17 cellular contexts compared by ENCODE assay signal in genomic region chr6:751765-752164, GRCh38. TPM values are rescaled to one million over a fixed set of nuclear protein-coding genes. Genes with fewer than 3 reads are reported as not detected.
DNase-seq lines count a peak whose midpoint lies in the region; ATAC-seq, FAIRE-seq and TF ChIP-seq lines count a peak whose summit lies in the region.
"Had no signal": no experiment of that assay in that cellular context is flagged by ENCODE, and none has a peak within 500 bp of the region (broad histone marks: within the 10 kb centered on the region; RNA-seq: fewer than 3 reads in every experiment).

No MANE protein-coding gene starts in this region.

- H3K4me1 ChIP-seq in HepG2 (ENCODE audit: insufficient read depth, low read length) (peaks cover 9% of the 10 kb centered on the region), right lobe of liver (peaks cover 0 to 10% (median 0%) of the 10 kb centered on the region in 4 donors), K562 (replicated peaks in 1 of 2; ENCODE audit: control insufficient read depth in 2 of 2, insufficient read depth in 2 of 2, low read length in 2 of 2) (no peaks in the 10 kb centered on the region)
- H3K4me1 ChIP-seq: BLaER1 had no signal

- 39% methylated on average over 4 of the region's 4 CpGs for WGBS in HepG2 (ENCODE audit: low lambda C conversion rate)
- 60% methylated on average over 4 of the region's 4 CpGs for WGBS in right lobe of liver (ENCODE audit: insufficient coverage, low coverage, low lambda C conversion rate, missing lambda C conversion rate)
- WGBS in K562 (ENCODE audit: insufficient coverage, low coverage, missing lambda C conversion rate): 2% methylated on average over 4 of the region's 4 CpGs

- H3K27ac ChIP-seq in HepG2 (ENCODE audit: extremely low read length, insufficient read depth, low read length) (no peak overlapping the region), right lobe of liver (no peak overlapping the region), K562 (ENCODE audit: extremely low read depth, low read depth, low read length) (no peak overlapping the region), WERI-Rb-1 (no peak overlapping the region)
- H3K27ac ChIP-seq: 22Rv1, BLaER1 had no signal

- H3K36me3 ChIP-seq in HepG2 (replicated peaks in 1 of 2; ENCODE audit: control insufficient read depth in 1 of 2, insufficient read depth in 2 of 2, low read length in 2 of 2): no peaks in the 10 kb centered on the region; a peak in 1 of 5 replicates
- no peaks in the 10 kb centered on the region for H3K36me3 ChIP-seq in right lobe of liver
- H3K36me3 ChIP-seq in K562 (ENCODE audit: control insufficient read depth, insufficient read depth, low read length): no peaks in the 10 kb centered on the region
- no peaks in the 10 kb centered on the region for H3K36me3 ChIP-seq in WERI-Rb-1
- H3K36me3 ChIP-seq: BLaER1 had no signal

- TF ChIP-seq EP300 in HepG2 (IDR thresholded peaks at IDR 0.05; ENCODE audit: low read depth in 2 of 2, low read length in 2 of 2) (no peak), HepG2 (CRISPR knock-in tag; IDR thresholded peaks at IDR 0.05; ENCODE audit: borderline replicate concordance) (no peak), K562 (IDR thresholded peaks at IDR 0.05; ENCODE audit: low read length) (no peak)

- no peak for TF ChIP-seq POLR2A in HepG2 (IDR thresholded peaks at IDR 0.05; ENCODE audit: insufficient read depth in 1 of 2, low read depth in 2 of 2, low read length in 2 of 2)
- no peak for TF ChIP-seq POLR2A in right lobe of liver (IDR thresholded peaks at IDR 0.05)
- TF ChIP-seq POLR2A in K562 (conservative IDR thresholded peaks at IDR 0.05): no peak

- intact Hi-C loops in HepG2 (cut with micrococcal nuclease; ENCODE audit: unreplicated experiment) (no loop called here), right lobe of liver (cut with DNase I) (no loop called here), K562 (cut with micrococcal nuclease) (no loop called here)

- peaks cover 2 to 58% of the 10 kb centered on the region in 2 experiments; a peak in 4 of 5 replicates for H3K27me3 ChIP-seq in HepG2 (ENCODE audit: control insufficient read depth in 1 of 2, insufficient read depth in 2 of 2, low read length in 2 of 2)
- no peaks in the 10 kb centered on the region for H3K27me3 ChIP-seq in right lobe of liver
- H3K27me3 ChIP-seq in K562 (ENCODE audit: control insufficient read depth in 2 of 2, insufficient read depth in 2 of 2, low read length in 2 of 2): peaks cover 6 to 10% of the 10 kb centered on the region in 2 experiments; a peak in 4 of 5 replicates
- H3K27me3 ChIP-seq in WERI-Rb-1 (ENCODE audit: insufficient read depth, low read depth, severe bottlenecking): no peaks in the 10 kb centered on the region
- H3K27me3 ChIP-seq: BLaER1 had no signal

- H3K9ac ChIP-seq in HepG2 (ENCODE audit: insufficient read depth, low read depth, low read length) (no peak overlapping the region), K562 (ENCODE audit: insufficient read depth in 1 of 2, low read depth in 2 of 2, low read length in 2 of 2) (no peak overlapping the region)
- H3K9ac ChIP-seq: BLaER1 had no signal

- H3K9me3 ChIP-seq in HepG2 (ENCODE audit: low read length) (no peaks in the 10 kb centered on the region), right lobe of liver (no peaks in the 10 kb centered on the region), K562 (replicated peaks; ENCODE audit: control insufficient read depth, insufficient read depth, low read depth, low read length) (no peaks in the 10 kb centered on the region), WERI-Rb-1 (ENCODE audit: severe bottlenecking) (no peaks in the 10 kb centered on the region)
- H3K9me3 ChIP-seq: BLaER1 had no signal

- TF ChIP-seq CTCF in HepG2 (CRISPR knock-in tag; IDR thresholded peaks at IDR 0.05): no peak
- TF ChIP-seq CTCF in right lobe of liver (IDR thresholded peaks at IDR 0.05): no peak
- no peak for TF ChIP-seq CTCF in K562 (IDR thresholded peaks at IDR 0.05 in 2 of 3, conservative IDR thresholded peaks at IDR 0.05 in 1 of 3; ENCODE audit: insufficient read depth in 2 of 3, low read depth in 1 of 3, low read length in 3 of 3)
- no peak for TF ChIP-seq CTCF in retinal pigment epithelial cell (conservative IDR thresholded peaks at IDR 0.05; ENCODE audit: low read depth, low read length)
- TF ChIP-seq CTCF in WERI-Rb-1 (IDR thresholded peaks at IDR 0.05; ENCODE audit: low read depth, low read length): no peak

- H3K9me1 ChIP-seq in K562 (ENCODE audit: control insufficient read depth, insufficient read depth, low read length): no peaks in the 10 kb centered on the region

- in situ Hi-C loops in HepG2 (cut with HindIII; ENCODE audit: extremely low pct_ligation_motif_present, low pct_unique_long_range_greater_than_20kb): no loop called here
- in situ Hi-C loops in K562 (cut with MboI): no loop called here

- no peak for TF ChIP-seq RAD21 in HepG2 (CRISPR knock-in tag; IDR thresholded peaks at IDR 0.05)
- no peak for TF ChIP-seq RAD21 in K562 (CRISPR knock-in tag; conservative IDR thresholded peaks at IDR 0.05 in 1 of 2, IDR thresholded peaks at IDR 0.05 in 1 of 2)

- CTCF ChIA-PET in HepG2 (lab: Yijun Ruan, JAX; ENCODE audit: low intra/inter-chr PET ratio, low total read pairs) (no interaction called here), K562 (lab: Yijun Ruan, JAX; ENCODE audit: low intra/inter-chr PET ratio) (no interaction called here)

- no peak overlapping the region for H3K4me3 ChIP-seq in HepG2 (replicated peaks in 1 of 3; ENCODE audit: insufficient read depth in 1 of 3, low read depth in 2 of 3, low read length in 3 of 3)
- H3K4me3 ChIP-seq in right lobe of liver: no peak overlapping the region
- H3K4me3 ChIP-seq in K562: no peak overlapping the region
- H3K4me3 ChIP-seq in retinal pigment epithelial cell (ENCODE audit: low read length): no peak overlapping the region
- no peak overlapping the region for H3K4me3 ChIP-seq in WERI-Rb-1 (ENCODE audit: low read depth, low read length)
- H3K4me3 ChIP-seq: BLaER1, GM23338 had no signal

- BruUV-seq in HepG2 (replicated peaks; lab: Mats Ljungman, UMichigan) (no TSS peak), K562 (replicated peaks; lab: Mats Ljungman, UMichigan) (no TSS peak)

- no peaks in the 10 kb centered on the region for H4K20me1 ChIP-seq in HepG2 (ENCODE audit: insufficient read depth, low read length)
- no peaks in the 10 kb centered on the region for H4K20me1 ChIP-seq in K562 (replicated peaks; ENCODE audit: control insufficient read depth, insufficient read depth, low read length)
- H4K20me1 ChIP-seq: BLaER1 had no signal

- ATAC-seq in HepG2 (no peak), right lobe of liver (no peak), K562 (no peak), HG03108 (IDR thresholded peaks at IDR 0.05; ENCODE audit: unreplicated experiment) (no peak), HG02970 (IDR thresholded peaks at IDR 0.05; ENCODE audit: low FRiP score, unreplicated experiment) (no peak)
- ATAC-seq: GM23338 had no signal

- DNase-seq in HepG2 (ENCODE audit: low spot score) (no peak), right lobe of liver (no peak), NCI-H2029 treated with DMSO at 0.1 percent for 48 hours (lab: John Stamatoyannopoulos, UW) (peak; percentile 63), K562 (ENCODE audit: extremely low read depth in 1 of 4, low spot score in 3 of 4) (no peak), retinal pigment epithelial cell (ENCODE audit: low read depth) (peak; percentile 21), WERI-Rb-1 (no peak)
- DNase-seq: CD4-positive, alpha-beta memory T cell; DMS153; DMS79 treated with DMSO at 0.1 percent for 48 hours; GF-D8; HCEC 1CT had no signal

- FAIRE-seq in HepG2 (lab: Jason Lieb, UNC) (no peak), K562 (lab: Jason Lieb, UNC) (no peak)
- FAIRE-seq: H54 had no signal

- H3K79me2 ChIP-seq in HepG2 (ENCODE audit: insufficient read depth, low read length): no peaks in the 10 kb centered on the region
- H3K79me2 ChIP-seq in K562 (ENCODE audit: control insufficient read depth, insufficient read depth, low read length): no peaks in the 10 kb centered on the region

- H3K4me2 ChIP-seq in HepG2 (ENCODE audit: low read depth, low read length): no peak overlapping the region
- no peak overlapping the region for H3K4me2 ChIP-seq in K562 (ENCODE audit: insufficient read depth, low read length)
- H3K4me2 ChIP-seq: BLaER1, GM23338 had no signal

- H2AFZ ChIP-seq in HepG2 (ENCODE audit: low read length) (no peak overlapping the region), K562 (ENCODE audit: low read depth, low read length) (no peak overlapping the region)
- H2AFZ ChIP-seq: GM23338 had no signal

- POLR2A ChIA-PET in HepG2 (lab: Yijun Ruan, JAX): no interaction called here
- POLR2A ChIA-PET in K562 (lab: Yijun Ruan, JAX): no interaction called here

RNA-seq across cellular contexts. Expression of gene EXOC2, which starts 58.8 kb away (rescaled TPM):
- total RNA-seq in HepG2 (2016; rRNA removed; fragmentation: Illumina TruSeq; extraction: Trizol): 22.9 and 36.6 TPM in 2 replicates
- total RNA-seq in HepG2 (2016; cell fraction: cytosol; rRNA removed; fragmentation: Illumina TruSeq; extraction: Trizol; ENCODE audit: low read depth): 6.8 and 7.3 TPM in 2 replicates
- 22.6 and 31.6 TPM in 2 replicates for total RNA-seq in HepG2 (2016; cell fraction: insoluble cytoplasmic fraction; rRNA removed; fragmentation: Illumina TruSeq; extraction: Trizol)
- 7.4 and 8.0 TPM in 2 replicates for total RNA-seq in HepG2 (2016; cell fraction: membrane; rRNA removed; fragmentation: Illumina TruSeq; extraction: Trizol)
- 22.2 and 23.8 TPM in 2 replicates for total RNA-seq in HepG2 (2016; cell fraction: nucleus; rRNA removed; fragmentation: Illumina TruSeq; extraction: Trizol)
- 12.6 and 12.9 TPM in 2 replicates for polyA plus RNA-seq in HepG2 (2011; rRNA removed)
- polyA plus RNA-seq in HepG2 (2011; cell fraction: cytosol; rRNA removed): 9.3 and 11.0 TPM in 2 replicates
- 14.9 and 16.2 TPM in 2 replicates for polyA plus RNA-seq in HepG2 (2011; cell fraction: nucleus; rRNA removed)
- 10.6 and 14.3 TPM in 2 replicates for polyA plus RNA-seq in HepG2 (2012)
- polyA plus RNA-seq in HepG2 (2016; cell fraction: cytosol; fragmentation: Illumina TruSeq; extraction: Trizol; ENCODE audit: low read depth): 3.4 and 4.8 TPM in 2 replicates
- polyA plus RNA-seq in HepG2 (2016; cell fraction: insoluble cytoplasmic fraction; fragmentation: Illumina TruSeq; extraction: Trizol; ENCODE audit: low read depth): 23.3 and 23.8 TPM in 2 replicates
- 3.8 and 4.6 TPM in 2 replicates for polyA plus RNA-seq in HepG2 (2016; cell fraction: membrane; fragmentation: Illumina TruSeq; extraction: Trizol; ENCODE audit: low read depth)
- polyA plus RNA-seq in HepG2 (2016; cell fraction: nucleus; fragmentation: Illumina TruSeq; extraction: Trizol; ENCODE audit: insufficient read depth, low read depth): 17.0 and 17.2 TPM in 2 replicates
- polyA minus RNA-seq in HepG2 (2011; rRNA and poly(A)+ RNA removed; ENCODE audit: low replicate concordance): 28.4 and 31.4 TPM in 2 replicates
- 19.6 and 19.7 TPM in 2 replicates for polyA minus RNA-seq in HepG2 (2011; cell fraction: cytosol; rRNA and poly(A)+ RNA removed)
- polyA minus RNA-seq in HepG2 (2011; cell fraction: nucleus; rRNA and poly(A)+ RNA removed): 41.3 and 44.3 TPM in 2 replicates
- total RNA-seq in right lobe of liver: 10 to 100 TPM in 5 of 6 experiments, 1 to 10 TPM in 1; 7.1 to 12.8 (median 10.5) TPM
- total RNA-seq in K562 (2011; cell fraction: chromatin; rRNA removed; ENCODE audit: low replicate concordance): 29.0 and 54.6 TPM in 2 replicates
- 15.0 and 20.5 TPM in 2 replicates for total RNA-seq in K562 (2011; cell fraction: nucleolus; rRNA removed)
- 22.8 and 25.9 TPM in 2 replicates for total RNA-seq in K562 (2011; cell fraction: nucleoplasm; rRNA removed)
- total RNA-seq in K562 (2014; rRNA removed): 20.8 and 23.0 TPM in 2 replicates
- 27.9 and 28.6 TPM in 2 replicates for total RNA-seq in K562 (2014; rRNA removed; fragmentation: Illumina TruSeq; extraction: Trizol)
- 24.1 and 27.4 TPM in 2 replicates for total RNA-seq in K562 (2015; rRNA removed; fragmentation: Illumina TruSeq; extraction: Trizol)
- 24.4 and 24.7 TPM in 2 replicates for total RNA-seq in K562 (2021)
- polyA plus RNA-seq in K562 (2011; rRNA removed): 22.5 and 30.2 TPM in 2 replicates
- 17.0 and 18.6 TPM in 2 replicates for polyA plus RNA-seq in K562 (2011; cell fraction: cytosol; rRNA removed)
- polyA plus RNA-seq in K562 (2011; cell fraction: nucleus; rRNA removed): 18.1 and 20.1 TPM in 2 replicates
- polyA plus RNA-seq in K562 (2012): 20.4 TPM in 2 replicates
- polyA plus RNA-seq in K562 (2014; fragmentation: Illumina TruSeq; extraction: Trizol): 20.2 and 24.2 TPM in 2 replicates
- polyA plus RNA-seq in K562 (2014; fragmentation: Nextera tagmentation; extraction: Ambion mirVana): 10 to 100 TPM; 12.2 to 18.0 TPM
- 17.0 and 23.6 TPM in 2 replicates for polyA plus RNA-seq in K562 (2014; rRNA removed)
- 66.5 and 74.5 TPM in 2 replicates for polyA minus RNA-seq in K562 (2011; rRNA and poly(A)+ RNA removed)
- polyA minus RNA-seq in K562 (2011; cell fraction: cytosol; rRNA and poly(A)+ RNA removed): 17.9 and 26.4 TPM in 2 replicates
- 22.2 and 34.4 TPM in 2 replicates for polyA minus RNA-seq in K562 (2011; cell fraction: nucleus; rRNA and poly(A)+ RNA removed)

Comparison
In these comparisons a context has a peak if more than half of its experiments do, and no peak if none do; other contexts are left out.
1. DNase-seq: peak in NCI-H2029 treated with DMSO at 0.1 percent for 48 hours (single experiment) and retinal pigment epithelial cell (single experiment); none in HepG2 (single experiment), right lobe of liver (0 of 3), K562 (0 of 4) and WERI-Rb-1 (single experiment).
2. Of the 241 proteins assayed by ChIP-seq in both HepG2 and K562: peak only in HepG2: none; only in K562: MAFG; in both: MAFF and MAFK; in neither: 238.